ENCODE assay signal across 8 cellular contexts in genomic region chr16:50547944-50548658, GRCh38. TPM values are rescaled to one million over a fixed set of nuclear protein-coding genes. Genes with fewer than 3 reads are reported as not detected.
DNase-seq lines count a peak whose midpoint lies in the region; ATAC-seq and TF ChIP-seq lines count a peak whose summit lies in the region.

A gene with protein sequence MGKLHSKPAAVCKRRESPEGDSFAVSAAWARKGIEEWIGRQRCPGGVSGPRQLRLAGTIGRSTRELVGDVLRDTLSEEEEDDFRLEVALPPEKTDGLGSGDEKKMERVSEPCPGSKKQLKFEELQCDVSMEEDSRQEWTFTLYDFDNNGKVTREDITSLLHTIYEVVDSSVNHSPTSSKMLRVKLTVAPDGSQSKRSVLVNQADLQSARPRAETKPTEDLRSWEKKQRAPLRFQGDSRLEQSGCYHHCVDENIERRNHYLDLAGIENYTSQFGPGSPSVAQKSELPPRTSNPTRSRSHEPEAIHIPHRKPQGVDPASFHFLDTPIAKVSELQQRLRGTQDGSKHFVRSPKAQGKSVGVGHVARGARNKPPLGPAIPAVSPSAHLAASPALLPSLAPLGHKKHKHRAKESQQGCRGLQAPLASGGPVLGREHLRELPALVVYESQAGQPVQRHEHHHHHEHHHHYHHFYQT (plus strand): TSS chr16:50548396. CDS start chr16:50548554, 158 bp downstream.

- H3K27me3 Mint-ChIP-seq in T-cell, result no peaks in the 10 kb centered on the region

- H3K4me3 ChIP-seq in HUES6 (ENCODE audit: low read depth, low read length) (peak within 1 kb of the TSS; percentile 88), adipocyte (ENCODE audit: low read length) (peak within 1 kb of the TSS; percentile 78), rectal smooth muscle tissue (ENCODE audit: low read length) (peak within 1 kb of the TSS; percentile 78), vagina (peak within 1 kb of the TSS; percentile 68 to 86)

- H3K27ac ChIP-seq in HUES6 (ENCODE audit: low read depth, low read length) (peak within 1 kb of the TSS; percentile 69; the same call in 1 of the 2 replicates), rectal smooth muscle tissue (ENCODE audit: low read depth, low read length) (peak within 1 kb of the TSS; percentile 60), vagina (peak within 1 kb of the TSS; percentile 49)

- ATAC-seq in GM21390 (IDR thresholded peaks at IDR 0.05; ENCODE audit: unreplicated experiment), result peak; percentile 78
- peak; percentile 71 to 79 (median 76) for ATAC-seq in T-cell (replicated peaks in 1 of 4)

- POLR2A ChIA-PET in T-cell (lab: Charles Lee), result no interaction called here

- peaks cover 35 to 49% (median 36%) of the 10 kb centered on the region in 3 donors for H3K4me1 Mint-ChIP-seq in T-cell

- H3K4me1 ChIP-seq in HUES6 (ENCODE audit: control insufficient read depth, insufficient read depth, low read length), result peaks cover 12% of the 10 kb centered on the region; the same call in 1 of the 2 replicates
- no peaks in the 10 kb centered on the region for H3K4me1 ChIP-seq in adipocyte (ENCODE audit: control insufficient read depth, insufficient read depth, low read length)
- H3K4me1 ChIP-seq in rectal smooth muscle tissue (ENCODE audit: control insufficient read depth, insufficient read depth, low read length), result no peaks in the 10 kb centered on the region
- H3K4me1 ChIP-seq in vagina, result peaks cover 24% of the 10 kb centered on the region

- DNase-seq in COLO829 (ENCODE audit: low spot score) (peak; percentile 56), T-cell (peak; percentile 25 to 78 (median 55)), adipocyte (ENCODE audit: low read depth) (peak; percentile 83), hepatic stellate cell (ENCODE audit: low spot score) (peak; percentile 65), vagina (ENCODE audit: extremely low spot score in 2 of 2) (no peak)

- H3K27ac Mint-ChIP-seq in T-cell, result peak within 1 kb of the TSS; percentile 62 to 81

- no peak for TF ChIP-seq CTCF in vagina (IDR thresholded peaks at IDR 0.05)

- intact Hi-C loops in vagina (cut with DNase I), result no loop called here

- H3K36me3 Mint-ChIP-seq in T-cell, result peaks cover 5% of the 10 kb centered on the region

- H3K36me3 ChIP-seq in HUES6 (ENCODE audit: control insufficient read depth, insufficient read depth, low read length) (peaks cover 5% of the 10 kb centered on the region; the same call in 1 of the 2 replicates), adipocyte (ENCODE audit: control insufficient read depth, insufficient read depth, low read length, severe bottlenecking) (no peaks in the 10 kb centered on the region), rectal smooth muscle tissue (ENCODE audit: control insufficient read depth, insufficient read depth, low read length) (no peaks in the 10 kb centered on the region), vagina (no peaks in the 10 kb centered on the region)

- peak in 1 of 2 donors; percentile 53 for TF ChIP-seq POLR2A in vagina (IDR thresholded peaks at IDR 0.05)

- H3K9me3 Mint-ChIP-seq in T-cell, result peaks cover 0 to 8% (median 7%) of the 10 kb centered on the region in 3 donors

- H3K4me3 Mint-ChIP-seq in T-cell, result peak within 1 kb of the TSS; percentile 79 to 92 (median 85)

- H3K27me3 ChIP-seq in HUES6 (ENCODE audit: control insufficient read depth, insufficient read depth, low read length), result peaks cover 33% of the 10 kb centered on the region
- peaks cover 37% of the 10 kb centered on the region for H3K27me3 ChIP-seq in adipocyte (replicated peaks; ENCODE audit: control insufficient read depth, insufficient read depth, low read length)
- H3K27me3 ChIP-seq in rectal smooth muscle tissue (ENCODE audit: control insufficient read depth, insufficient read depth, low read length), result no peaks in the 10 kb centered on the region
- H3K27me3 ChIP-seq in vagina, result no peaks in the 10 kb centered on the region

- H3K9ac ChIP-seq in HUES6 (ENCODE audit: low read length) (peak within 1 kb of the TSS; percentile 86), adipocyte (ENCODE audit: low read length) (no peak within 1 kb of the TSS), rectal smooth muscle tissue (ENCODE audit: low read length) (peak within 1 kb of the TSS; percentile 7)

- CTCF ChIA-PET in T-cell (lab: Charles Lee), result interaction anchor here in 1 of 2 donors (0.6 to 1.8 kb wide), 4 partner anchors 38 to 482 kb away, joined by 3 to 4 read pairs (median 4); partner anchors contain the start of gene HEATR3

- H3K9me3 ChIP-seq in HUES6 (ENCODE audit: control insufficient read depth, insufficient read depth, low read depth, low read length) (no peaks in the 10 kb centered on the region), adipocyte (ENCODE audit: control insufficient read depth, low read length) (no peaks in the 10 kb centered on the region), vagina (no peaks in the 10 kb centered on the region)

RNA-seq across cellular contexts. Expression of the gene that starts here (rescaled TPM):
- total RNA-seq in T-cell (10 to 100 TPM in 3 of 5 donors, 1 to 10 TPM in 2; 5.5 to 22.2 (median 15.8) TPM), vagina (1.7 TPM)

Comparison
In these comparisons a context has a peak if more than half of its experiments do, and no peak if none do; other contexts are left out.
1. DNase-seq: peak in COLO829 (single experiment), T-cell (34 of 34), adipocyte (single experiment) and hepatic stellate cell (single experiment); none in vagina (0 of 2).
2. Peak in every context shown above with its lines, with median percentiles within 50 percentile points of each other: H3K27ac ChIP-seq and H3K4me3 ChIP-seq.